ENCODE assay signal across 1 cellular context in genomic region chr1:233295775-233296322, GRCh38.
TF ChIP-seq lines count a peak whose summit lies in the region.

No MANE protein-coding gene starts in this region.

TF ChIP-seq in H1, 55 proteins besides CTCF, POLR2A, EP300 and RAD21 (continued from another document):
- TF ChIP-seq JUND (IDR thresholded peaks at IDR 0.05; ENCODE audit: low read length), result no peak
- no peak for TF ChIP-seq RBBP5 (IDR thresholded peaks at IDR 0.05; ENCODE audit: borderline replicate concordance, low read depth, low read length)
- TF ChIP-seq, protein P1, sequence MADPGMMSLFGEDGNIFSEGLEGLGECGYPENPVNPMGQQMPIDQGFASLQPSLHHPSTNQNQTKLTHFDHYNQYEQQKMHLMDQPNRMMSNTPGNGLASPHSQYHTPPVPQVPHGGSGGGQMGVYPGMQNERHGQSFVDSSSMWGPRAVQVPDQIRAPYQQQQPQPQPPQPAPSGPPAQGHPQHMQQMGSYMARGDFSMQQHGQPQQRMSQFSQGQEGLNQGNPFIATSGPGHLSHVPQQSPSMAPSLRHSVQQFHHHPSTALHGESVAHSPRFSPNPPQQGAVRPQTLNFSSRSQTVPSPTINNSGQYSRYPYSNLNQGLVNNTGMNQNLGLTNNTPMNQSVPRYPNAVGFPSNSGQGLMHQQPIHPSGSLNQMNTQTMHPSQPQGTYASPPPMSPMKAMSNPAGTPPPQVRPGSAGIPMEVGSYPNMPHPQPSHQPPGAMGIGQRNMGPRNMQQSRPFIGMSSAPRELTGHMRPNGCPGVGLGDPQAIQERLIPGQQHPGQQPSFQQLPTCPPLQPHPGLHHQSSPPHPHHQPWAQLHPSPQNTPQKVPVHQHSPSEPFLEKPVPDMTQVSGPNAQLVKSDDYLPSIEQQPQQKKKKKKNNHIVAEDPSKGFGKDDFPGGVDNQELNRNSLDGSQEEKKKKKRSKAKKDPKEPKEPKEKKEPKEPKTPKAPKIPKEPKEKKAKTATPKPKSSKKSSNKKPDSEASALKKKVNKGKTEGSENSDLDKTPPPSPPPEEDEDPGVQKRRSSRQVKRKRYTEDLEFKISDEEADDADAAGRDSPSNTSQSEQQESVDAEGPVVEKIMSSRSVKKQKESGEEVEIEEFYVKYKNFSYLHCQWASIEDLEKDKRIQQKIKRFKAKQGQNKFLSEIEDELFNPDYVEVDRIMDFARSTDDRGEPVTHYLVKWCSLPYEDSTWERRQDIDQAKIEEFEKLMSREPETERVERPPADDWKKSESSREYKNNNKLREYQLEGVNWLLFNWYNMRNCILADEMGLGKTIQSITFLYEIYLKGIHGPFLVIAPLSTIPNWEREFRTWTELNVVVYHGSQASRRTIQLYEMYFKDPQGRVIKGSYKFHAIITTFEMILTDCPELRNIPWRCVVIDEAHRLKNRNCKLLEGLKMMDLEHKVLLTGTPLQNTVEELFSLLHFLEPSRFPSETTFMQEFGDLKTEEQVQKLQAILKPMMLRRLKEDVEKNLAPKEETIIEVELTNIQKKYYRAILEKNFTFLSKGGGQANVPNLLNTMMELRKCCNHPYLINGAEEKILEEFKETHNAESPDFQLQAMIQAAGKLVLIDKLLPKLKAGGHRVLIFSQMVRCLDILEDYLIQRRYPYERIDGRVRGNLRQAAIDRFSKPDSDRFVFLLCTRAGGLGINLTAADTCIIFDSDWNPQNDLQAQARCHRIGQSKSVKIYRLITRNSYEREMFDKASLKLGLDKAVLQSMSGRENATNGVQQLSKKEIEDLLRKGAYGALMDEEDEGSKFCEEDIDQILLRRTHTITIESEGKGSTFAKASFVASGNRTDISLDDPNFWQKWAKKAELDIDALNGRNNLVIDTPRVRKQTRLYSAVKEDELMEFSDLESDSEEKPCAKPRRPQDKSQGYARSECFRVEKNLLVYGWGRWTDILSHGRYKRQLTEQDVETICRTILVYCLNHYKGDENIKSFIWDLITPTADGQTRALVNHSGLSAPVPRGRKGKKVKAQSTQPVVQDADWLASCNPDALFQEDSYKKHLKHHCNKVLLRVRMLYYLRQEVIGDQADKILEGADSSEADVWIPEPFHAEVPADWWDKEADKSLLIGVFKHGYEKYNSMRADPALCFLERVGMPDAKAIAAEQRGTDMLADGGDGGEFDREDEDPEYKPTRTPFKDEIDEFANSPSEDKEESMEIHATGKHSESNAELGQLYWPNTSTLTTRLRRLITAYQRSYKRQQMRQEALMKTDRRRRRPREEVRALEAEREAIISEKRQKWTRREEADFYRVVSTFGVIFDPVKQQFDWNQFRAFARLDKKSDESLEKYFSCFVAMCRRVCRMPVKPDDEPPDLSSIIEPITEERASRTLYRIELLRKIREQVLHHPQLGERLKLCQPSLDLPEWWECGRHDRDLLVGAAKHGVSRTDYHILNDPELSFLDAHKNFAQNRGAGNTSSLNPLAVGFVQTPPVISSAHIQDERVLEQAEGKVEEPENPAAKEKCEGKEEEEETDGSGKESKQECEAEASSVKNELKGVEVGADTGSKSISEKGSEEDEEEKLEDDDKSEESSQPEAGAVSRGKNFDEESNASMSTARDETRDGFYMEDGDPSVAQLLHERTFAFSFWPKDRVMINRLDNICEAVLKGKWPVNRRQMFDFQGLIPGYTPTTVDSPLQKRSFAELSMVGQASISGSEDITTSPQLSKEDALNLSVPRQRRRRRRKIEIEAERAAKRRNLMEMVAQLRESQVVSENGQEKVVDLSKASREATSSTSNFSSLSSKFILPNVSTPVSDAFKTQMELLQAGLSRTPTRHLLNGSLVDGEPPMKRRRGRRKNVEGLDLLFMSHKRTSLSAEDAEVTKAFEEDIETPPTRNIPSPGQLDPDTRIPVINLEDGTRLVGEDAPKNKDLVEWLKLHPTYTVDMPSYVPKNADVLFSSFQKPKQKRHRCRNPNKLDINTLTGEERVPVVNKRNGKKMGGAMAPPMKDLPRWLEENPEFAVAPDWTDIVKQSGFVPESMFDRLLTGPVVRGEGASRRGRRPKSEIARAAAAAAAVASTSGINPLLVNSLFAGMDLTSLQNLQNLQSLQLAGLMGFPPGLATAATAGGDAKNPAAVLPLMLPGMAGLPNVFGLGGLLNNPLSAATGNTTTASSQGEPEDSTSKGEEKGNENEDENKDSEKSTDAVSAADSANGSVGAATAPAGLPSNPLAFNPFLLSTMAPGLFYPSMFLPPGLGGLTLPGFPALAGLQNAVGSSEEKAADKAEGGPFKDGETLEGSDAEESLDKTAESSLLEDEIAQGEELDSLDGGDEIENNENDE (IDR thresholded peaks at IDR 0.05; ENCODE audit: insufficient replicate concordance, low read length), result no peak
- no peak for TF ChIP-seq SP1 (IDR thresholded peaks at IDR 0.05; ENCODE audit: low read depth, low read length)
- no peak for TF ChIP-seq ATF2 (IDR thresholded peaks at IDR 0.05; ENCODE audit: low read length)
- TF ChIP-seq YY1 (IDR thresholded peaks at IDR 0.05; ENCODE audit: low read depth, low read length), result no peak
